In the genomic region with DNA sequence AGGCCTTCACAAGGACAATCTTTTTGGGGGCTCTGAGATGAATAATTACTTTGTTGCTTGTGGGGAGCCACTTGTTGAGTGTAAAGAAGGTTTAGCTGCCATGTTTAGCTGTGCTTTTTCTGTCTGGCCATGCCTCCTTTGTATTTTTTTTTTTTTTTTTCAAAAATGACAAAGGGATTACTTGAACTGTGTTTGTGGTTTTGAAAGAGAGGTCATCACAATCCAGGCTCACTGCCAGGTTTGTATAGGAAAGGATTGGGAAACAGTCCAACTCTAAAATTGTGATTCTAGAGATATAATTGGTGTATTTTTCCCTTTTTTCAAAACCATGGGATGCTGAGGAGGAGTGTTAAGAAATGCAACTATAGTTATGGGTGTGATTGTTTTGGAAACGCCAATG, we compare ENCODE assay signal across 13 cellular contexts. TPM values are rescaled to one million over a fixed set of nuclear protein-coding genes. Genes with fewer than 3 reads are reported as not detected.
A peak's percentile ranks its signal among the peaks of the same experiment; 100 is the strongest.
DNase-seq lines count a peak whose midpoint lies in the region; ATAC-seq and TF ChIP-seq lines count a peak whose summit lies in the region.
"Had no signal": no experiment of that assay in that cellular context is flagged by ENCODE, and none has a peak within 500 bp of the region (broad histone marks: within the 10 kb centered on the region; RNA-seq: fewer than 3 reads in every experiment).

No MANE protein-coding gene starts in this region.

- H3K9me2 ChIP-seq in PC-3 (replicated peaks; ENCODE audit: low read length) = no peaks in the 10 kb centered on the region

- H4K20me1 ChIP-seq in PC-3 (ENCODE audit: low read length) = no peaks in the 10 kb centered on the region

- 0 out of 2 replicates have a peak overlapping the region, but pooled peaks have one; percentile 6 for H3K4me2 ChIP-seq in PC-3 (ENCODE audit: low read length)
- H3K4me2 ChIP-seq: KMS-11 had no signal

- no peak overlapping the region for H3K9ac ChIP-seq in PC-3 (ENCODE audit: low read length)
- H3K9ac ChIP-seq: KMS-11 had no signal

- H3K36me3 ChIP-seq in PC-3 (ENCODE audit: low read depth, low read length) = no peaks in the 10 kb centered on the region
- H3K36me3 ChIP-seq: thoracic aorta had no signal

- peaks cover under 1% of the 10 kb centered on the region; the same call in 1 of the 2 replicates for H3K79me2 ChIP-seq in PC-3 (ENCODE audit: low read length)

- CTCF ChIA-PET in PC-3 (lab: Charles Lee) = no interaction called here

- no peaks in the 10 kb centered on the region for H3K27me3 ChIP-seq in PC-3 (ENCODE audit: low read length)

- peak; percentile 53 for DNase-seq in AG08395 (ENCODE audit: low spot score)
- peak; percentile 29 for DNase-seq in HFF-Myc (ENCODE audit: extremely low read depth, low read depth)
- DNase-seq in PC-3 = peak; percentile 74
- peak; percentile 89 for DNase-seq in fibroblast of mammary gland (ENCODE audit: low read depth)
- DNase-seq in NCI-H1092 treated with DMSO at 0.1 percent for 48 hours (lab: John Stamatoyannopoulos, UW) = no peak
- DNase-seq in SHP77 (lab: John Stamatoyannopoulos, UW) = no peak
- DNase-seq: endodermal cell; NK-92 treated with Interleukin-12 subunit alpha and Interleukin-12 subunit beta, amount 100 ng/mL, for 24 hours; T-helper 2 cell had no signal

- TF ChIP-seq CTCF in HFF-Myc (IDR thresholded peaks at IDR 0.05; ENCODE audit: low read depth, low read length, missing control alignments) (no peak), PC-3 (conservative IDR thresholded peaks at IDR 0.05; ENCODE audit: low read depth, low read length) (no peak), fibroblast of mammary gland (conservative IDR thresholded peaks at IDR 0.05; ENCODE audit: control insufficient read depth, insufficient read depth, low read depth, low read length) (no peak)

- no TSS peak for BruUV-seq in PC-3 (replicated peaks; lab: Mats Ljungman, UMichigan)

- H2AFZ ChIP-seq in PC-3 (ENCODE audit: low read length) = no peak overlapping the region

- peaks cover 17% of the 10 kb centered on the region for H3K4me1 ChIP-seq in PC-3 (ENCODE audit: insufficient read depth, low read length)

- POLR2A ChIA-PET in PC-3 (lab: Charles Lee; ENCODE audit: unreplicated experiment) = no interaction called here

- ATAC-seq in PC-3 (no peak), GM21786 (IDR thresholded peaks at IDR 0.05; ENCODE audit: unreplicated experiment) (no peak), GM21717 (IDR thresholded peaks at IDR 0.05; ENCODE audit: unreplicated experiment) (no peak)

- H3K9me3 ChIP-seq in PC-3 (ENCODE audit: low read length) = no peaks in the 10 kb centered on the region
- H3K9me3 ChIP-seq: thoracic aorta had no signal

- peak overlapping the region; percentile 57 for H3K27ac ChIP-seq in PC-3 (ENCODE audit: low read length)
- H3K27ac ChIP-seq: KMS-11, thoracic aorta had no signal

- no peaks in the 10 kb centered on the region for H3F3A ChIP-seq in PC-3 (ENCODE audit: low read length, unreplicated experiment)

- H3K4me3 ChIP-seq in HFF-Myc (replicated peaks; ENCODE audit: low read depth, low read length) (no peak overlapping the region), PC-3 (ENCODE audit: low read length) (no peak overlapping the region), fibroblast of mammary gland (ENCODE audit: control insufficient read depth, low read depth, low read length) (no peak overlapping the region)
- H3K4me3 ChIP-seq: thoracic aorta had no signal

- intact Hi-C loops in PC-3 (cut with micrococcal nuclease) = no loop called here

RNA-seq across cellular contexts. Expression of gene ITPRIPL1, which starts 4.3 kb away (rescaled TPM):
- not detected in 2 replicates for total RNA-seq in PC-3 (2014; rRNA removed)

RNA-seq across cellular contexts. Expression of gene NCAPH, which starts 6.2 kb away (rescaled TPM):
- 85.5 and 89.6 TPM in 2 replicates for total RNA-seq in PC-3 (2014; rRNA removed)

RNA-seq across cellular contexts. Expression of gene SNRNP200, which starts 24.1 kb away (rescaled TPM):
- total RNA-seq in PC-3 (2014; rRNA removed) = 77.8 and 124 TPM in 2 replicates

Comparison
In these comparisons a context has a peak if more than half of its experiments do, and no peak if none do; other contexts are left out.
1. DNase-seq: peak in AG08395 (single experiment), HFF-Myc (single experiment), PC-3 (single experiment) and fibroblast of mammary gland (single experiment); none in NCI-H1092 treated with DMSO at 0.1 percent for 48 hours (single experiment) and SHP77 (0 of 2).